8 cellular contexts compared by ENCODE assay signal in genomic region chr6:70566751-70567382, GRCh38. TPM values are rescaled to one million over a fixed set of nuclear protein-coding genes. Genes with fewer than 3 reads are reported as not detected.
DNase-seq lines count a peak whose midpoint lies in the region; FAIRE-seq and TF ChIP-seq lines count a peak whose summit lies in the region.

TSS of gene SDHAF4 (plus strand) at chr6:70566930. CDS start at chr6:70566941, 11 bp downstream.

- peak within 1 kb of the TSS; percentile 89 to 93 (median 91) for H3K27ac ChIP-seq in stomach

- no peak for TF ChIP-seq EP300 in stomach (IDR thresholded peaks at IDR 0.05)

- peaks cover 15% of the 10 kb centered on the region for H3K4me1 Mint-ChIP-seq in neural crest cell

- in situ Hi-C loops in HAP-1 (cut with MboI; ENCODE audit: low sequenced_read_pairs), result no loop called here

- H3K4me3 ChIP-seq in HAP-1 (peak within 1 kb of the TSS; percentile 67), MG63 (peak within 1 kb of the TSS; percentile 93), foreskin fibroblast (ENCODE audit: low read depth in 1 of 2, low read length in 2 of 2) (peak within 1 kb of the TSS; percentile 82 to 90), stomach (peak within 1 kb of the TSS; percentile 68 to 90 (median 80))

- intact Hi-C loops in stomach (cut with DNase I; ENCODE audit: low total_unique reads), result loop anchor here (10.0 kb wide), 1 partner anchor 108 kb away; no protein-coding TSS in a partner anchor

- DNase-seq in HAP-1 (ENCODE audit: low spot score in 2 of 2), result peak; percentile 85 to 96
- DNase-seq in MG63, result peak; percentile 91
- peak; percentile 81 to 93 for DNase-seq in SHP77 (lab: John Stamatoyannopoulos, UW)
- DNase-seq in activated gamma-delta T cell (lab: John Stamatoyannopoulos, UW), result peak; percentile 80
- peak; percentile 79 to 95 for DNase-seq in foreskin fibroblast
- DNase-seq in neural crest cell (ENCODE audit: low read depth, low spot score), result peak; percentile 89
- DNase-seq in stomach, result peak; percentile 94

- no peaks in the 10 kb centered on the region for H3K27me3 ChIP-seq in HAP-1 (ENCODE audit: low read depth)
- no peaks in the 10 kb centered on the region for H3K27me3 ChIP-seq in MG63
- no peaks in the 10 kb centered on the region for H3K27me3 ChIP-seq in stomach

- H3K4me1 ChIP-seq in HAP-1 (peaks cover 13% of the 10 kb centered on the region), stomach (peaks cover 7 to 32% (median 16%) of the 10 kb centered on the region in 4 donors)

- peak within 1 kb of the TSS; percentile 53 for H3K27ac Mint-ChIP-seq in neural crest cell (ENCODE audit: unreplicated experiment)

- H3K9me3 Mint-ChIP-seq in neural crest cell, result peaks cover 3% of the 10 kb centered on the region

- no peaks in the 10 kb centered on the region; the same call in 1 of the 2 replicates for H3K9me3 ChIP-seq in HAP-1
- no peaks in the 10 kb centered on the region for H3K9me3 ChIP-seq in MG63
- H3K9me3 ChIP-seq in stomach, result no peaks in the 10 kb centered on the region

- TF ChIP-seq CTCF in foreskin fibroblast (IDR thresholded peaks at IDR 0.05; ENCODE audit: low read depth, low read length), result no peak
- TF ChIP-seq CTCF in neural crest cell (conservative IDR thresholded peaks at IDR 0.05), result peak; percentile 47
- no peak for TF ChIP-seq CTCF in stomach (IDR thresholded peaks at IDR 0.05)

- H3K36me3 Mint-ChIP-seq in neural crest cell (ENCODE audit: low read depth), result peaks cover 21% of the 10 kb centered on the region

- FAIRE-seq in G401.6 (lab: Jason Lieb, UNC), result peak; percentile 87

- peak in 1 of 4 donors; percentile 33 for TF ChIP-seq POLR2A in stomach (IDR thresholded peaks at IDR 0.05)

- H3K36me3 ChIP-seq in HAP-1 (replicated peaks) (peaks cover 16% of the 10 kb centered on the region), MG63 (peaks cover 8% of the 10 kb centered on the region), stomach (no peaks in the 10 kb centered on the region)

- peak within 1 kb of the TSS; percentile 91 for H3K4me3 Mint-ChIP-seq in neural crest cell

- 0% methylated on average over 21 to 49 of the region's 49 CpGs for WGBS in stomach, 5 donors

- no peaks in the 10 kb centered on the region for H3K27me3 Mint-ChIP-seq in neural crest cell (ENCODE audit: low read depth)

RNA-seq across cellular contexts. Expression of gene SDHAF4, which starts in this region (rescaled TPM):
- 0.91 and 3.2 TPM in 2 replicates for total RNA-seq in MG63 (2014; rRNA removed; shearing (Covaris generic); ENCODE audit: low replicate concordance)
- total RNA-seq in neural crest cell, result 18.9 and 19.2 TPM in 2 replicates
- total RNA-seq in stomach, result 10 to 100 TPM in 1 of 5 donors, 1 to 10 TPM in 3, not detected in 1; 3.2 to 16.3 (median 6.2) TPM
- polyA plus RNA-seq in stomach, result 10 to 100 TPM in 1 of 3 donors, 1 to 10 TPM in 2; 7.5 to 14.0 (median 8.2) TPM

Comparison
In these comparisons a context has a peak if more than half of its experiments do, and no peak if none do; other contexts are left out.
1. Peak in every context shown above with its lines: DNase-seq, H3K4me3 ChIP-seq and H3K27ac ChIP-seq.